Comparison of ENCODE assay signal across 26 cellular contexts in the genomic region with DNA sequence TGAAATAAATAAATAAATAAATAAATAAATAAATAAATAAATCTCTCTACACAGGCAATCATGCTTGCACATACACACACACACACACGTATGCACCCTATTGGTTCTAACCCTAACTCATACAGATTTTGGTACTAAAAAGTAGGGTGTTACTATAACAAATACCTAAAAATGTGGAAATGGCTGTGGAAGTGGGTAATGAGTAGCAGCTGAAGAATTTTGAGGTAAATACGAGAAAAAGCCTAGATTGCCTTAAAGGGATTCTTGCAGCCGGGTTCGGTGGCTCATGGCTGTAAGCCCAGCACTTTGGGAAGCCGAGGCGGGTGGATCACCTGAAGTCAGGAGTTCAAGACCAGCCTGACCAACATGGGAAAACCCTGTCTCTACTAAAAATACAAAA.
"Had no signal": no experiment of that assay in that cellular context is flagged by ENCODE, and none has a peak within 500 bp of the region (broad histone marks: within the 10 kb centered on the region; RNA-seq: fewer than 3 reads in every experiment).

No MANE protein-coding gene starts in this region.

- H3K27ac ChIP-seq: RWPE1, SJCRH30, VCaP had no signal

- H3K9me3 ChIP-seq: SJCRH30, SK-N-SH had no signal

- H3K36me3 Mint-ChIP-seq: activated CD4-positive, alpha-beta memory T cell treated with anti-CD3 and anti-CD28 coated beads for 36 hours; activated naive CD8-positive, alpha-beta T cell treated with anti-CD3 and anti-CD28 coated beads, Interleukin-2, amount 10 ng/mL, durations not matched to agents 7 days and 5 days had no signal

- H3K36me3 ChIP-seq: SJCRH30 had no signal

- H3K27me3 Mint-ChIP-seq: activated CD4-positive, alpha-beta memory T cell treated with anti-CD3 and anti-CD28 coated beads for 36 hours; activated CD4-positive, alpha-beta T cell treated with anti-CD3 and anti-CD28 coated beads, Interleukin-2, amount 10 ng/mL, durations not matched to agents 7 days and 5 days had no signal

- H3K4me1 ChIP-seq: SJCRH30 had no signal

- H3K27ac Mint-ChIP-seq: activated CD4-positive, alpha-beta memory T cell treated with anti-CD3 and anti-CD28 coated beads for 36 hours; activated CD4-positive, alpha-beta T cell treated with anti-CD3 and anti-CD28 coated beads, Interleukin-2, amount 10 ng/mL, durations not matched to agents 7 days and 5 days; activated naive CD8-positive, alpha-beta T cell treated with anti-CD3 and anti-CD28 coated beads, Interleukin-2, amount 10 ng/mL, durations not matched to agents 7 days and 5 days had no signal

- H3K4me3 Mint-ChIP-seq: activated CD4-positive, alpha-beta memory T cell treated with anti-CD3 and anti-CD28 coated beads for 36 hours; activated CD4-positive, alpha-beta T cell treated with anti-CD3 and anti-CD28 coated beads, Interleukin-2, amount 10 ng/mL, durations not matched to agents 7 days and 5 days; activated naive CD8-positive, alpha-beta T cell treated with anti-CD3 and anti-CD28 coated beads, Interleukin-2, amount 10 ng/mL, durations not matched to agents 7 days and 5 days; activated T-cell treated with anti-CD3 and anti-CD28 coated beads, Interleukin-2, amount 50 U/mL, for 4 hours had no signal

- DNase-seq: activated CD4-positive, alpha-beta memory T cell treated with anti-CD3 and anti-CD28 coated beads for 36 hours; activated CD4-positive, alpha-beta T cell treated with anti-CD3 and anti-CD28 coated beads, Interleukin-2, amount 10 ng/mL, durations not matched to agents 7 days and 5 days; activated CD4-positive, CD25-positive, alpha-beta regulatory T cell; activated CD8-positive, alpha-beta memory T cell treated with anti-CD3 and anti-CD28 coated beads for 24 hours; activated naive CD4-positive, alpha-beta T cell treated with anti-CD3 and anti-CD28 coated beads, Interleukin-2, amount 50 U/mL, for 16 hours; activated naive CD8-positive, alpha-beta T cell treated with anti-CD3 and anti-CD28 coated beads, Interleukin-2, amount 10 ng/mL, durations not matched to agents 7 days and 5 days; activated T-cell treated with anti-CD3 and anti-CD28 coated beads, Interleukin-2, amount 50 U/mL, for 4 hours; amygdala; cerebellar nuclear complex; MM.1S; NCI-H1105; NCI-H1436; NCI-H1694 treated with DMSO at 0.1 percent for 48 hours; NCI-H2029 treated with DMSO at 0.1 percent for 48 hours; NCI-H345; NCI-H510A; NCI-H526 treated with DMSO at 0.1 percent for 48 hours; NCI-H82; OCI-M1; Right ventricle myocardium superior; SJCRH30; SK-N-SH; T-helper 1 cell had no signal

- ATAC-seq: activated T-cell treated with anti-CD3 and anti-CD28 coated beads, Interleukin-2, amount 50 U/mL, for 4 hours; Panc1 had no signal

- H3K9ac ChIP-seq: SK-N-SH had no signal

- H3K9me3 Mint-ChIP-seq: activated CD4-positive, alpha-beta memory T cell treated with anti-CD3 and anti-CD28 coated beads for 36 hours; activated CD4-positive, alpha-beta T cell treated with anti-CD3 and anti-CD28 coated beads, Interleukin-2, amount 10 ng/mL, durations not matched to agents 7 days and 5 days; activated naive CD8-positive, alpha-beta T cell treated with anti-CD3 and anti-CD28 coated beads, Interleukin-2, amount 10 ng/mL, durations not matched to agents 7 days and 5 days; activated T-cell treated with anti-CD3 and anti-CD28 coated beads, Interleukin-2, amount 50 U/mL, for 4 hours had no signal

- H3K4me2 ChIP-seq: SK-N-SH had no signal

- H3K4me3 ChIP-seq: SJCRH30 had no signal

- H3K27me3 ChIP-seq: SJCRH30 had no signal
